8 cellular contexts compared by ENCODE assay signal in the genomic region with DNA sequence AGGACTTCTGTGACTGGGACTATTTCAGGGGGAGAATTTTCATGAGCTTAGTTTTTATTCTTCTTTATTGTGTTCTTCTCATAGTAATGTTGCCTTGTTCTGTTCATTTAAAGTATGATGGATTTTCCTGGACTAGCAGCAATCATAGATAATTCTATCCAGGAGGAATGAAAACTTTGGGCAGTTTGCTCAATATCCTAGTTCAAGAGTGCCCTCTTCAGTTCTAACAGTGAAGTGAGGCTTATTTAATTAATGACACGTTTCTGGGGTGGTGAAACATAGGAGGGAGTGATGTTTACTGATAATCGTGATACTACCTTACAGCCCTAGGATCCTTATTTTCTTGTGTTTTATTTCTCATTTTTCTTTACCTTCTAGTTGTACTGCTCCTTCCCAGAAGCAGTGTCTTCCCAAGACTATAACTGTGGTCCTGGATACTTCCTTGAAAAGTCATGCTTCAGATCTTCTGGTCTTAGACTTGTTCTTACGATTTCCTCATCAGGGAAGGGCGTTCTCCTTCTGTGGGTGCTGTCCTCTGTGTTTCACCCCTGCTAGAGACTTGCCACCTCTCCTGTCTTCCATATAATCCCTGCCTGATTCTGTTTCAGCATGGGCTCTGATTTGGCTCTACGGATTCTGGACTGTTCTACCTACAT. TPM values are rescaled to one million over a fixed set of nuclear protein-coding genes. Genes with fewer than 3 reads are reported as not detected.
A peak's percentile ranks its signal among the peaks of the same experiment; 100 is the strongest.
DNase-seq lines count a peak whose midpoint lies in the region; ATAC-seq, FAIRE-seq and TF ChIP-seq lines count a peak whose summit lies in the region.

No MANE protein-coding gene starts in this region.

- H3K27me3 Mint-ChIP-seq in activated CD8-positive, alpha-beta T cell treated with anti-CD3 and anti-CD28 coated beads for 36 hours, result peaks cover 8% of the 10 kb centered on the region
- H3K27me3 Mint-ChIP-seq in activated CD8-positive, alpha-beta T cell treated with anti-CD3 and anti-CD28 coated beads, Interleukin-2, amount 10 ng/mL, durations not matched to agents 7 days and 5 days (ENCODE audit: low read depth), result peaks cover 8% of the 10 kb centered on the region
- no peaks in the 10 kb centered on the region for H3K27me3 Mint-ChIP-seq in astrocyte (ENCODE audit: low read depth, unreplicated experiment)

- peaks cover 8% of the 10 kb centered on the region for H3K4me1 ChIP-seq in astrocyte (ENCODE audit: insufficient read depth, low read length)

- ATAC-seq in activated CD8-positive, alpha-beta T cell treated with anti-CD3 and anti-CD28 coated beads for 36 hours, result peak; percentile 58
- ATAC-seq in activated CD8-positive, alpha-beta T cell treated with anti-CD3 and anti-CD28 coated beads, Interleukin-2, amount 10 ng/mL, durations not matched to agents 7 days and 5 days, result no peak
- no peak for ATAC-seq in HG03571 (IDR thresholded peaks at IDR 0.05; ENCODE audit: unreplicated experiment)
- no peak for ATAC-seq in GM21528 (IDR thresholded peaks at IDR 0.05; ENCODE audit: low FRiP score, unreplicated experiment)

- H3K4me1 Mint-ChIP-seq in activated CD8-positive, alpha-beta T cell treated with anti-CD3 and anti-CD28 coated beads for 36 hours (ENCODE audit: low read depth), result no peaks in the 10 kb centered on the region
- no peaks in the 10 kb centered on the region for H3K4me1 Mint-ChIP-seq in activated CD8-positive, alpha-beta T cell treated with anti-CD3 and anti-CD28 coated beads, Interleukin-2, amount 10 ng/mL, durations not matched to agents 7 days and 5 days (ENCODE audit: low read depth)
- H3K4me1 Mint-ChIP-seq in astrocyte (ENCODE audit: low read depth, unreplicated experiment), result peaks cover 3% of the 10 kb centered on the region

- peak; percentile 74 for FAIRE-seq in astrocyte (lab: Jason Lieb, UNC)

- CTCF ChIA-PET in activated CD8-positive, alpha-beta T cell treated with anti-CD3 and anti-CD28 coated beads for 36 hours (lab: Charles Lee), result interaction anchor here (0.6 to 1.0 kb wide), 7 partner anchors 8 to 455 kb away, joined by 3 to 6 read pairs (median 5); no protein-coding TSS in a partner anchor
- CTCF ChIA-PET in activated CD8-positive, alpha-beta T cell treated with anti-CD3 and anti-CD28 coated beads, Interleukin-2, amount 10 ng/mL, durations not matched to agents 7 days and 5 days (lab: Charles Lee), result interaction anchor here (0.6 to 2.8 kb wide), 12 partner anchors 10 to 456 kb away, joined by 3 to 13 read pairs (median 5); a partner anchor contains a TSS

- H3K27ac ChIP-seq in astrocyte (ENCODE audit: low read depth, low read length), result no peak overlapping the region

- no peaks in the 10 kb centered on the region for H4K20me1 ChIP-seq in astrocyte (ENCODE audit: insufficient read depth, low read length)

- no peaks in the 10 kb centered on the region for H3K36me3 Mint-ChIP-seq in activated CD8-positive, alpha-beta T cell treated with anti-CD3 and anti-CD28 coated beads for 36 hours (ENCODE audit: low read depth)
- no peaks in the 10 kb centered on the region for H3K36me3 Mint-ChIP-seq in activated CD8-positive, alpha-beta T cell treated with anti-CD3 and anti-CD28 coated beads, Interleukin-2, amount 10 ng/mL, durations not matched to agents 7 days and 5 days (ENCODE audit: low read depth)
- peaks cover 7% of the 10 kb centered on the region for H3K36me3 Mint-ChIP-seq in astrocyte (ENCODE audit: low read depth, unreplicated experiment)

- no peaks in the 10 kb centered on the region for H3K27me3 ChIP-seq in astrocyte (ENCODE audit: insufficient read depth, low read length)

- H3K4me3 ChIP-seq in NB4 (ENCODE audit: low read depth, low read length), result no peak overlapping the region
- H3K4me3 ChIP-seq in astrocyte (ENCODE audit: insufficient read depth, low read depth, low read length), result no peak overlapping the region

- no peak for TF ChIP-seq POLR2A in NB4 (IDR thresholded peaks at IDR 0.05; ENCODE audit: extremely low read depth, insufficient read length)

- POLR2A ChIA-PET in activated CD8-positive, alpha-beta T cell treated with anti-CD3 and anti-CD28 coated beads for 36 hours (lab: Charles Lee), result no interaction called here
- POLR2A ChIA-PET in activated CD8-positive, alpha-beta T cell treated with anti-CD3 and anti-CD28 coated beads, Interleukin-2, amount 10 ng/mL, durations not matched to agents 7 days and 5 days (lab: Charles Lee), result no interaction called here

- no peak overlapping the region for H2AFZ ChIP-seq in astrocyte (ENCODE audit: low read depth, low read length)

- no peak overlapping the region for H3K9ac ChIP-seq in astrocyte (ENCODE audit: low read length)

- no peaks in the 10 kb centered on the region for H3K9me3 ChIP-seq in astrocyte (ENCODE audit: insufficient read depth, low read depth, low read length)

- H3K27ac Mint-ChIP-seq in activated CD8-positive, alpha-beta T cell treated with anti-CD3 and anti-CD28 coated beads for 36 hours, result no peak overlapping the region
- H3K27ac Mint-ChIP-seq in activated CD8-positive, alpha-beta T cell treated with anti-CD3 and anti-CD28 coated beads, Interleukin-2, amount 10 ng/mL, durations not matched to agents 7 days and 5 days, result no peak overlapping the region
- H3K27ac Mint-ChIP-seq in astrocyte (ENCODE audit: unreplicated experiment), result no peak overlapping the region

- no peak overlapping the region for H3K4me3 Mint-ChIP-seq in activated CD8-positive, alpha-beta T cell treated with anti-CD3 and anti-CD28 coated beads for 36 hours
- H3K4me3 Mint-ChIP-seq in activated CD8-positive, alpha-beta T cell treated with anti-CD3 and anti-CD28 coated beads, Interleukin-2, amount 10 ng/mL, durations not matched to agents 7 days and 5 days, result no peak overlapping the region
- no peak overlapping the region for H3K4me3 Mint-ChIP-seq in astrocyte (ENCODE audit: unreplicated experiment)

- intact Hi-C loops in activated CD8-positive, alpha-beta T cell treated with anti-CD3 and anti-CD28 coated beads for 36 hours (cut with micrococcal nuclease), result loop anchor here (1.0 to 10.0 kb wide), 4 partner anchors 70 to 456 kb away; a partner anchor contains a TSS

- TF ChIP-seq CTCF in activated CD8-positive, alpha-beta T cell treated with anti-CD3 and anti-CD28 coated beads for 36 hours (IDR thresholded peaks at IDR 0.05), result peak; percentile 78
- no peak for TF ChIP-seq CTCF in NB4 (IDR thresholded peaks at IDR 0.05; ENCODE audit: low read depth, low read length)
- peak; percentile 69 for TF ChIP-seq CTCF in astrocyte (IDR thresholded peaks at IDR 0.05; ENCODE audit: insufficient read depth, low read depth, low read length)

- DNase-seq in activated CD8-positive, alpha-beta T cell treated with anti-CD3 and anti-CD28 coated beads for 36 hours, result no peak
- DNase-seq in activated CD8-positive, alpha-beta T cell treated with anti-CD3 and anti-CD28 coated beads, Interleukin-2, amount 10 ng/mL, durations not matched to agents 7 days and 5 days, result no peak
- DNase-seq in NB4 (ENCODE audit: low read depth) (peak; percentile 19), astrocyte (ENCODE audit: low read depth) (no peak), inferior parietal cortex (ENCODE audit: extremely low spot score) (peak; percentile 70), NCI-H187 (lab: John Stamatoyannopoulos, UW) (no peak)

- H3K79me2 ChIP-seq in astrocyte (ENCODE audit: insufficient read depth, low read length), result no peaks in the 10 kb centered on the region

- no peak overlapping the region for H3K4me2 ChIP-seq in astrocyte (ENCODE audit: low read length)

- no peaks in the 10 kb centered on the region for H3K9me3 Mint-ChIP-seq in activated CD8-positive, alpha-beta T cell treated with anti-CD3 and anti-CD28 coated beads for 36 hours
- no peaks in the 10 kb centered on the region for H3K9me3 Mint-ChIP-seq in activated CD8-positive, alpha-beta T cell treated with anti-CD3 and anti-CD28 coated beads, Interleukin-2, amount 10 ng/mL, durations not matched to agents 7 days and 5 days (ENCODE audit: insufficient read depth)
- H3K9me3 Mint-ChIP-seq in astrocyte (ENCODE audit: unreplicated experiment), result peaks cover 21% of the 10 kb centered on the region

- H3K36me3 ChIP-seq in astrocyte (ENCODE audit: insufficient read depth, low read length), result no peaks in the 10 kb centered on the region

RNA-seq across cellular contexts. Expression of a gene that starts 57.4 kb away (rescaled TPM):
- not detected for total RNA-seq in activated CD8-positive, alpha-beta T cell treated with anti-CD3 and anti-CD28 coated beads for 36 hours
- total RNA-seq in activated CD8-positive, alpha-beta T cell treated with anti-CD3 and anti-CD28 coated beads, Interleukin-2, amount 10 ng/mL, durations not matched to agents 7 days and 5 days, result under 1 TPM; 0.42 to 0.47 TPM
- total RNA-seq in astrocyte, result 0.53 and 0.91 TPM in 2 replicates

Comparison
In these comparisons a context has a peak if more than half of its experiments do, and no peak if none do; other contexts are left out.
1. DNase-seq: peak in NB4 (single experiment) and inferior parietal cortex (single experiment); none in activated CD8-positive, alpha-beta T cell treated with anti-CD3 and anti-CD28 coated beads for 36 hours (single experiment), activated CD8-positive, alpha-beta T cell treated with anti-CD3 and anti-CD28 coated beads, Interleukin-2, amount 10 ng/mL, durations not matched to agents 7 days and 5 days (single experiment), astrocyte (single experiment) and NCI-H187 (0 of 2).